In the genomic region with DNA sequence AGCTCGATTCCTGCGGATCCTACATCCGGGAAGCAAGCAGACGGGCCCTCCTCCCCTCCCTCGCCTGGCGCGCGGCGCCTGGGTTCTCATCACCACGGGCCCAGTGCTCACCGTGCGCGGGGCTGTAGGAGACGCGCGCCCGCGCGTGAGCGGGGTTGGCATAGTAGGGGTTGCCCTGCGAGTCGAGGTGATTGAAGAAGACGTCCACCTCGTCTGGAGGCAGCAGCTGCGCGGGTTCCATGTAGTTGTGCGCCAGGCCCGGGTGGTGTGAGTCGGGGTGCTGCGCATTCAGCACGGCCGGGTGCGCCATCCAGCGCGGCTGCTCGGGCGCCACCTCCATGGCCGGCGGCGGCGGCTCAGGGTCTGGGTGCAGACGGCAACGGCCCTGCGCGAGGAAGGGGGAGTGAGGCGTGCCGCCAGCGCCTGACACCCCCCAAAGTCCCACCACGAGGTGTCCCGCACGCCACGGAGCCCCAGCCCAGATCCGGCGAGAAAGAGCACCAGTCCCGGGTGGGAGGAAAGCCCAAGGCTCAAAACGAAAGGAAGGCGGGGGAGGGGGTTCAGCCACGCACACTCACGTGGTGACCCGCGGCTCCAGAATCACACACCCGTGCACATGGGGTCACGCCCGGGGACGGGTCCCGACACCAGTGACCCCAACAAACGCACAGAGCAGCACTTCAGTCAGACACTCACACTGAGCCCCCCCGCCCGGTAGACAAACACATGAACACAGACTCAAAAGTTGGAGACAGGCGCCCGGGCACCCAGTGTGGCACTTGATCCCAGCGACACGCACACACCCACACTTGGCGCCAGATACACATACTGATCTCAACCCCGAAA, we compare ENCODE assay signal across 8 cellular contexts. TPM values are rescaled to one million over a fixed set of nuclear protein-coding genes. Genes with fewer than 3 reads are reported as not detected.
A peak's percentile ranks its signal among the peaks of the same experiment; 100 is the strongest.
DNase-seq lines count a peak whose midpoint lies in the region; ATAC-seq and TF ChIP-seq lines count a peak whose summit lies in the region.

No MANE protein-coding gene starts in this region.

- TF ChIP-seq POLR2A in breast epithelium (IDR thresholded peaks at IDR 0.05) (no peak), lower leg skin (IDR thresholded peaks at IDR 0.05) (no peak), tibial nerve (IDR thresholded peaks at IDR 0.05) (no peak)

- peaks cover 53% of the 10 kb centered on the region for H3K27me3 ChIP-seq in MG63
- H3K27me3 ChIP-seq in breast epithelium, result peaks cover 7 to 100% of the 10 kb centered on the region in 2 donors
- H3K27me3 ChIP-seq in tibial nerve, result peaks cover 3 to 100% of the 10 kb centered on the region in 2 donors

- H3K36me3 ChIP-seq in MG63, result no peaks in the 10 kb centered on the region
- no peaks in the 10 kb centered on the region for H3K36me3 ChIP-seq in breast epithelium
- no peaks in the 10 kb centered on the region for H3K36me3 ChIP-seq in tibial nerve

- DNase-seq in DMS 273 treated with DMSO at 0.1 percent for 48 hours (lab: John Stamatoyannopoulos, UW), result peak; percentile 19
- peak; percentile 32 for DNase-seq in MG63
- no peak for DNase-seq in breast epithelium (ENCODE audit: low spot score in 2 of 2)
- no peak for DNase-seq in lower leg skin (ENCODE audit: low spot score in 2 of 2)
- DNase-seq in tibial nerve (ENCODE audit: low spot score in 2 of 2), result no peak
- DNase-seq in DMS114 treated with DMSO at 0.1 percent for 48 hours (lab: John Stamatoyannopoulos, UW; ENCODE audit: unreplicated experiment), result no peak

- intact Hi-C loops in breast epithelium (cut with DNase I; ENCODE audit: low total_unique reads), result loop anchor here (5.0 to 10.0 kb wide), 2 partner anchors 402 to 530 kb away; no protein-coding TSS in a partner anchor
- intact Hi-C loops in lower leg skin (cut with DNase I; ENCODE audit: low total_unique reads), result no loop called here

- peak in 1 of 2 donors; percentile 76 for TF ChIP-seq EP300 in tibial nerve (IDR thresholded peaks at IDR 0.05)

- H3K4me1 ChIP-seq in breast epithelium, result peaks cover 12 to 15% of the 10 kb centered on the region in 2 donors
- peaks cover 0 to 81% (median 44%) of the 10 kb centered on the region in 4 donors for H3K4me1 ChIP-seq in tibial nerve

- no peak for TF ChIP-seq CTCF in breast epithelium (IDR thresholded peaks at IDR 0.05)
- no peak for TF ChIP-seq CTCF in lower leg skin (IDR thresholded peaks at IDR 0.05)
- TF ChIP-seq CTCF in tibial nerve (IDR thresholded peaks at IDR 0.05), result no peak

- H3K9me3 ChIP-seq in MG63 (no peaks in the 10 kb centered on the region; the same call in 1 of the 2 replicates), breast epithelium (no peaks in the 10 kb centered on the region), tibial nerve (no peaks in the 10 kb centered on the region)

- peak overlapping the region; percentile 62 for H3K4me3 ChIP-seq in MG63
- H3K4me3 ChIP-seq in breast epithelium, result peak overlapping the region; percentile 50 to 76 (median 55)
- peak overlapping the region; percentile 38 for H3K4me3 ChIP-seq in lower leg skin (ENCODE audit: low read depth, poor library complexity, severe bottlenecking)
- peak overlapping the region; percentile 27 to 54 (median 47) for H3K4me3 ChIP-seq in tibial nerve

- 0 to 1% methylated on average over 46 to 56 of the region's 75 CpGs for WGBS in lower leg skin, 2 donors
- WGBS in tibial nerve, 2 donors, result 0 to 1% methylated on average over 35 to 72 of the region's 75 CpGs

- ATAC-seq in HG03045 (IDR thresholded peaks at IDR 0.05; ENCODE audit: unreplicated experiment), result no peak
- no peak for ATAC-seq in GM21619 (IDR thresholded peaks at IDR 0.05; ENCODE audit: unreplicated experiment)

- no peak overlapping the region for H3K27ac ChIP-seq in breast epithelium
- no peak overlapping the region for H3K27ac ChIP-seq in tibial nerve

RNA-seq across cellular contexts. Expression of gene GATA2, which starts 6.1 kb away (rescaled TPM):
- 0.27 and 2.6 TPM in 2 replicates for total RNA-seq in MG63 (2014; rRNA removed; shearing (Covaris generic); ENCODE audit: low replicate concordance)
- 10 to 100 TPM in 1 of 3 donors, 1 to 10 TPM in 2; 6.0 to 14.4 (median 6.6) TPM for total RNA-seq in breast epithelium
- 1 to 10 TPM; 2.3 to 9.3 (median 6.6) TPM for total RNA-seq in lower leg skin
- total RNA-seq in tibial nerve, result 10 to 100 TPM in 3 of 4 donors, 1 to 10 TPM in 1; 8.1 to 24.7 (median 15.9) TPM

RNA-seq across cellular contexts. Expression of gene DNAJB8, which starts 20.2 kb away (rescaled TPM):
- not detected in 2 replicates for total RNA-seq in MG63 (2014; rRNA removed; shearing (Covaris generic); ENCODE audit: low replicate concordance)
- not detected for total RNA-seq in breast epithelium
- not detected for total RNA-seq in lower leg skin
- total RNA-seq in tibial nerve, result not detected

Comparison
In these comparisons a context has a peak if more than half of its experiments do, and no peak if none do; other contexts are left out.
1. DNase-seq: peak in DMS 273 treated with DMSO at 0.1 percent for 48 hours (single experiment) and MG63 (single experiment); none in breast epithelium (0 of 2), lower leg skin (0 of 2), tibial nerve (0 of 2) and DMS114 treated with DMSO at 0.1 percent for 48 hours (single experiment).
2. Peak in every context shown above with its lines, with median percentiles within 50 percentile points of each other: H3K4me3 ChIP-seq.